Comparison of ENCODE assay signal across 1 cellular context in the genomic region with DNA sequence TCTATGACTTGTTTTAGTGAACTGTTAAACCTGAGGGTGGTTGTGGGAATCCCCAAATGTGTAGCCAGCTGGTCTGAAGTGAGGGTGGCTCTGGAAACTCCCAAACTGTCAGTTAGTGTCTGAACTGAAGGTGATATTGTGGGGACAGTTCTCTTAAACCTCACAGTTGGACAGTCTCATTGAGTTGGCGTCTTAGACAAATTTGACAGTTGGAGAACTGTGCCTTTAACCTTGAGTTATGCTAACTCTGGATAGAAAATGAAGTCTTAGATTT.
TF ChIP-seq lines count a peak whose summit lies in the region.

No MANE protein-coding gene starts in this region.

TF ChIP-seq in GM12878, 131 proteins besides CTCF, POLR2A, EP300 and RAD21 (continued from another document and continues in another):
- TF ChIP-seq, protein P1, sequence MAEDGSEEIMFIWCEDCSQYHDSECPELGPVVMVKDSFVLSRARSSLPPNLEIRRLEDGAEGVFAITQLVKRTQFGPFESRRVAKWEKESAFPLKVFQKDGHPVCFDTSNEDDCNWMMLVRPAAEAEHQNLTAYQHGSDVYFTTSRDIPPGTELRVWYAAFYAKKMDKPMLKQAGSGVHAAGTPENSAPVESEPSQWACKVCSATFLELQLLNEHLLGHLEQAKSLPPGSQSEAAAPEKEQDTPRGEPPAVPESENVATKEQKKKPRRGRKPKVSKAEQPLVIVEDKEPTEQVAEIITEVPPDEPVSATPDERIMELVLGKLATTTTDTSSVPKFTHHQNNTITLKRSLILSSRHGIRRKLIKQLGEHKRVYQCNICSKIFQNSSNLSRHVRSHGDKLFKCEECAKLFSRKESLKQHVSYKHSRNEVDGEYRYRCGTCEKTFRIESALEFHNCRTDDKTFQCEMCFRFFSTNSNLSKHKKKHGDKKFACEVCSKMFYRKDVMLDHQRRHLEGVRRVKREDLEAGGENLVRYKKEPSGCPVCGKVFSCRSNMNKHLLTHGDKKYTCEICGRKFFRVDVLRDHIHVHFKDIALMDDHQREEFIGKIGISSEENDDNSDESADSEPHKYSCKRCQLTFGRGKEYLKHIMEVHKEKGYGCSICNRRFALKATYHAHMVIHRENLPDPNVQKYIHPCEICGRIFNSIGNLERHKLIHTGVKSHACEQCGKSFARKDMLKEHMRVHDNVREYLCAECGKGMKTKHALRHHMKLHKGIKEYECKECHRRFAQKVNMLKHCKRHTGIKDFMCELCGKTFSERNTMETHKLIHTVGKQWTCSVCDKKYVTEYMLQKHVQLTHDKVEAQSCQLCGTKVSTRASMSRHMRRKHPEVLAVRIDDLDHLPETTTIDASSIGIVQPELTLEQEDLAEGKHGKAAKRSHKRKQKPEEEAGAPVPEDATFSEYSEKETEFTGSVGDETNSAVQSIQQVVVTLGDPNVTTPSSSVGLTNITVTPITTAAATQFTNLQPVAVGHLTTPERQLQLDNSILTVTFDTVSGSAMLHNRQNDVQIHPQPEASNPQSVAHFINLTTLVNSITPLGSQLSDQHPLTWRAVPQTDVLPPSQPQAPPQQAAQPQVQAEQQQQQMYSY (CRISPR knock-in tag; IDR thresholded peaks at IDR 0.05) = no peak
- TF ChIP-seq MYC (IDR thresholded peaks at IDR 0.05; ENCODE audit: insufficient read depth, insufficient read length, insufficient replicate concordance, low read length, severe bottlenecking) (no peak), TCF12 (IDR thresholded peaks at IDR 0.05; ENCODE audit: low read depth, low read length) (peak; percentile 90), RUNX3 (IDR thresholded peaks at IDR 0.05; ENCODE audit: low read length) (peak; percentile 78), MYB (IDR thresholded peaks at IDR 0.05; ENCODE audit: borderline replicate concordance, low read depth, low read length) (peak; percentile 92), TARDBP (IDR thresholded peaks at IDR 0.05; ENCODE audit: borderline replicate concordance) (no peak), ZNF384 (IDR thresholded peaks at IDR 0.05; ENCODE audit: borderline replicate concordance, low read depth, low read length) (no peak), REST (IDR thresholded peaks at IDR 0.05; ENCODE audit: low read depth, low read length) (no peak), ASH2L (IDR thresholded peaks at IDR 0.05; ENCODE audit: borderline replicate concordance, low read depth) (no peak), TCF7 (IDR thresholded peaks at IDR 0.05; ENCODE audit: borderline replicate concordance) (no peak), CBX3 (IDR thresholded peaks at IDR 0.05; ENCODE audit: borderline replicate concordance, low read depth) (no peak), MEF2B (IDR thresholded peaks at IDR 0.05; ENCODE audit: partially characterized antibody, poor library complexity, severe bottlenecking) (no peak), MTA3 (IDR thresholded peaks at IDR 0.05; ENCODE audit: borderline replicate concordance, low read length) (no peak), ZNF217 (IDR thresholded peaks at IDR 0.05) (no peak), HCFC1 (IDR thresholded peaks at IDR 0.05; ENCODE audit: low read length) (no peak), FOXK2 (IDR thresholded peaks at IDR 0.05) (no peak), SRF (IDR thresholded peaks at IDR 0.05; ENCODE audit: low read depth in 2 of 2, low read length in 2 of 2) (no peak), RELB (IDR thresholded peaks at IDR 0.05; ENCODE audit: low read depth) (peak; percentile 97), HDGF (IDR thresholded peaks at IDR 0.05) (no peak), NR2C2 (IDR thresholded peaks at IDR 0.05; ENCODE audit: borderline replicate concordance, control insufficient read depth, insufficient read length, low read depth) (no peak), RB1 (IDR thresholded peaks at IDR 0.05; ENCODE audit: borderline replicate concordance) (no peak), CBX5 (IDR thresholded peaks at IDR 0.05; ENCODE audit: low read depth) (0 out of 2 replicates have a peak, but pooled peaks have one; percentile 66), ZNF622 (IDR thresholded peaks at IDR 0.05) (no peak), SP1 (IDR thresholded peaks at IDR 0.05; ENCODE audit: low read depth, low read length) (no peak), YY1 (IDR thresholded peaks at IDR 0.05; ENCODE audit: low read depth, low read length) (no peak), BCL3 (IDR thresholded peaks at IDR 0.05; ENCODE audit: borderline replicate concordance, insufficient read depth, low read depth, low read length, poor library complexity, severe bottlenecking) (peak; percentile 26), PAX5 (IDR thresholded peaks at IDR 0.05; ENCODE audit: borderline replicate concordance, low read depth, low read length) (peak; percentile 33; the same call in 1 of the 2 replicates), ZBTB4 (CRISPR knock-in tag; IDR thresholded peaks at IDR 0.05) (no peak), BCLAF1 (IDR thresholded peaks at IDR 0.05) (no peak), POU2F2 (IDR thresholded peaks at IDR 0.05; ENCODE audit: borderline replicate concordance, low read depth, low read length) (peak; percentile 42; the same call in 1 of the 3 replicates), SREBF1 (IDR thresholded peaks at IDR 0.05; ENCODE audit: low read length) (no peak)
- TF ChIP-seq, protein P2, sequence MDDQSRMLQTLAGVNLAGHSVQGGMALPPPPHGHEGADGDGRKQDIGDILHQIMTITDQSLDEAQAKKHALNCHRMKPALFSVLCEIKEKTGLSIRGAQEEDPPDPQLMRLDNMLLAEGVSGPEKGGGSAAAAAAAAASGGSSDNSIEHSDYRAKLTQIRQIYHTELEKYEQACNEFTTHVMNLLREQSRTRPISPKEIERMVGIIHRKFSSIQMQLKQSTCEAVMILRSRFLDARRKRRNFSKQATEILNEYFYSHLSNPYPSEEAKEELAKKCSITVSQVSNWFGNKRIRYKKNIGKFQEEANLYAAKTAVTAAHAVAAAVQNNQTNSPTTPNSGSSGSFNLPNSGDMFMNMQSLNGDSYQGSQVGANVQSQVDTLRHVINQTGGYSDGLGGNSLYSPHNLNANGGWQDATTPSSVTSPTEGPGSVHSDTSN (IDR thresholded peaks at IDR 0.05; ENCODE audit: insufficient replicate concordance, low read depth, low read length) = peak; percentile 60
- TF ChIP-seq, protein P3, sequence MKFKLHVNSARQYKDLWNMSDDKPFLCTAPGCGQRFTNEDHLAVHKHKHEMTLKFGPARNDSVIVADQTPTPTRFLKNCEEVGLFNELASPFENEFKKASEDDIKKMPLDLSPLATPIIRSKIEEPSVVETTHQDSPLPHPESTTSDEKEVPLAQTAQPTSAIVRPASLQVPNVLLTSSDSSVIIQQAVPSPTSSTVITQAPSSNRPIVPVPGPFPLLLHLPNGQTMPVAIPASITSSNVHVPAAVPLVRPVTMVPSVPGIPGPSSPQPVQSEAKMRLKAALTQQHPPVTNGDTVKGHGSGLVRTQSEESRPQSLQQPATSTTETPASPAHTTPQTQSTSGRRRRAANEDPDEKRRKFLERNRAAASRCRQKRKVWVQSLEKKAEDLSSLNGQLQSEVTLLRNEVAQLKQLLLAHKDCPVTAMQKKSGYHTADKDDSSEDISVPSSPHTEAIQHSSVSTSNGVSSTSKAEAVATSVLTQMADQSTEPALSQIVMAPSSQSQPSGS (IDR thresholded peaks at IDR 0.05; ENCODE audit: low read length) = peak; percentile 55; the same call in 1 of the 2 replicates
- TF ChIP-seq, protein P4, sequence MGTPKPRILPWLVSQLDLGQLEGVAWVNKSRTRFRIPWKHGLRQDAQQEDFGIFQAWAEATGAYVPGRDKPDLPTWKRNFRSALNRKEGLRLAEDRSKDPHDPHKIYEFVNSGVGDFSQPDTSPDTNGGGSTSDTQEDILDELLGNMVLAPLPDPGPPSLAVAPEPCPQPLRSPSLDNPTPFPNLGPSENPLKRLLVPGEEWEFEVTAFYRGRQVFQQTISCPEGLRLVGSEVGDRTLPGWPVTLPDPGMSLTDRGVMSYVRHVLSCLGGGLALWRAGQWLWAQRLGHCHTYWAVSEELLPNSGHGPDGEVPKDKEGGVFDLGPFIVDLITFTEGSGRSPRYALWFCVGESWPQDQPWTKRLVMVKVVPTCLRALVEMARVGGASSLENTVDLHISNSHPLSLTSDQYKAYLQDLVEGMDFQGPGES (IDR thresholded peaks at IDR 0.05) = no peak
